ENCODE assay signal across 8 cellular contexts in the genomic region with DNA sequence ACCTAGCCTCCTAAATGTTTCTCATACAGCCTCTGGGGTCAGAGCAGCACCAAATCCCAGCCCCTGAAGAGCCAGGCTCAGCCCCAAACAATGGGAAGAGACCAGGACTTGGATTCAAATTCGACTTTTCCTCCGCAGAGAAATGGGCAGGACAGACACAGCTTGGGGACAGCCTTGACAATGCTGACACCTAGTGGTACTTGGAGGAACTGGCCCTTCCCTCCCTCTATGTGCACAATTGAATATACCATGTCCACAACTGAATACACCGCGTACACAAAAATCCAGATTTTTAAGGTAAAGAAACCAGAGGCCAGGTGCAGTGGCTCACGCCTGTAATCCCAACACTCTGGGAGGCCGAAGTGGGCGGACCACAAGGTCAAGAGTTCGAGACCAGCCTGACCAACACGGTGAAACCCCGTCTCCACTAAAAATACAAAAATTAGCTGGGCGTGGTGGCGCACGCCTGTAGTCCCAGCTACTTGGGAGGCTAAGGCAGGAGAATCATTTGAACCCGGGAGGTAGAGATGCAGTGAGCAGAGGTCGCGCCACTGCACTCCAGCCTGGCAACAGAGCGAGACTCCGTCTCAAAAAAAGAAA. TPM values are rescaled to one million over a fixed set of nuclear protein-coding genes. Genes with fewer than 3 reads are reported as not detected.
DNase-seq lines count a peak whose midpoint lies in the region; ATAC-seq and TF ChIP-seq lines count a peak whose summit lies in the region.
"Not testable (repeated sequence)": the region's sequence is repeated elsewhere in the genome, so short reads cannot be mapped to it uniquely, and the experiment has no call there.

No MANE protein-coding gene starts in this region.

- H3K27me3 ChIP-seq in RWPE2 (ENCODE audit: insufficient read depth, poor library complexity, severe bottlenecking): not testable (repeated sequence)

- peak; percentile 71 for ATAC-seq in RWPE2 (ENCODE audit: low read depth)

- H3K4me1 ChIP-seq in RWPE2 (ENCODE audit: insufficient read depth, poor library complexity, severe bottlenecking): not testable (repeated sequence)

- H3K9me3 ChIP-seq in RWPE2 (ENCODE audit: severe bottlenecking): not testable (repeated sequence)

- H3K4me3 ChIP-seq in RWPE2 (ENCODE audit: severe bottlenecking): not testable (repeated sequence)

- TF ChIP-seq CTCF in GM12873 (IDR thresholded peaks at IDR 0.05; ENCODE audit: insufficient read depth, low read depth, low read length, missing control alignments) (peak; percentile 97), RWPE2 (IDR thresholded peaks at IDR 0.05; ENCODE audit: poor library complexity, severe bottlenecking) (peak; percentile 95)

- not testable (repeated sequence) for H3K27ac ChIP-seq in RWPE2 (ENCODE audit: poor library complexity, severe bottlenecking)

- H3K36me3 ChIP-seq in RWPE2 (ENCODE audit: low read depth): not testable (repeated sequence)

- DNase-seq in A172 (ENCODE audit: low spot score) (peak; percentile 41), NCI-H1105 (lab: John Stamatoyannopoulos, UW) (peak; percentile 37), activated T-cell treated with anti-CD3 and anti-CD28 coated beads for 4 hours (peak; percentile 69), left kidney (ENCODE audit: low read depth, low spot score) (peak; percentile 74)
- not testable (repeated sequence) for DNase-seq in RWPE2 (ENCODE audit: low spot score)
- peak; percentile 64 for DNase-seq in effector CD4-positive, alpha-beta T cell
- DNase-seq in stimulated activated CD4-positive, alpha-beta T cell treated with anti-CD3 and anti-CD28 coated beads, Interleukin-15, amount 100 ng/mL, for 1 hour (ENCODE audit: low read depth in 1 of 2, low spot score in 1 of 2): peak; percentile 44 to 47

RNA-seq across cellular contexts. Expression of a gene that starts 11.7 kb away (rescaled TPM):
- 1.3 and 1.9 TPM in 2 replicates for total RNA-seq in A172 (2014; rRNA removed; shearing (Covaris generic))

RNA-seq across cellular contexts. Expression of a gene that starts 12.2 kb away (rescaled TPM):
- 17.6 and 18.5 TPM in 2 replicates for total RNA-seq in A172 (2014; rRNA removed; shearing (Covaris generic))

RNA-seq across cellular contexts. Expression of a gene that starts 21.5 kb away (rescaled TPM):
- total RNA-seq in A172 (2014; rRNA removed; shearing (Covaris generic)): not detected in 2 replicates

RNA-seq across cellular contexts. Expression of a gene that starts 38.4 kb away (rescaled TPM):
- total RNA-seq in A172 (2014; rRNA removed; shearing (Covaris generic)): 70.3 and 72.0 TPM in 2 replicates

RNA-seq across cellular contexts. Expression of a gene that starts 49.0 kb away (rescaled TPM):
- total RNA-seq in A172 (2014; rRNA removed; shearing (Covaris generic)): 4.0 and 7.0 TPM in 2 replicates
